In the genomic region with DNA sequence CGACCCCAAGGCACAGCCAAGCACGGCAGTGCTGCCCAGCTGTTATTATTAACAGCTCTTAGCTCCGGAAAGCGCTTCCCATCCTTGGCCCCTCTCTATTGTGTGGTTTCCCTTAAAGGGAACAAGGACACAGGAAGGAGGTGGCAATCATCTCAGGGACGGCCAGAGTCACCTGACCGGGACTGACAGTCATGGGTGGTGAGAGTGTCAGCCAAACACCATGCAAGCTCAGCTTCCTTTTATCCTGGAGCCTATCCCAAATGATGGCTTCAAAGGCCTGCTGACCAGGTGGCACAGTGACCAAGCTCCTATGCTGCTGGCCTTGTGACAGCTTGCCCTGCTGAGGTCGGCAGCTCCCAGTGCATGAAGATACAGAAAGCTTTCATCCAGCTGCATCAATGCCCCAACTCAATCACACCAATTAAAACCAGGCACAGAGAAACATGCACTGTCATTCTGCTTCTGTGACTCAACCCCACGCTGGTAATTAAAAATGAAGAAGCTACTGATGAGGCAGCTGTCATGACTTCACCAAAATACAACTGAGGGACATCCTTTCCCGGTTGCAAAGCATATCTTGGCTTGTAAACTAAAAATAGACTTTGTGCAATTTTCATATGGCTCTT, we compare ENCODE assay signal across 1 cellular context.
TF ChIP-seq lines count a peak whose summit lies in the region.

No MANE protein-coding gene starts in this region.

TF ChIP-seq in K562, 482 proteins besides CTCF, POLR2A, EP300 and RAD21 (continued from another document and continues in another):
- TF ChIP-seq, protein P1, sequence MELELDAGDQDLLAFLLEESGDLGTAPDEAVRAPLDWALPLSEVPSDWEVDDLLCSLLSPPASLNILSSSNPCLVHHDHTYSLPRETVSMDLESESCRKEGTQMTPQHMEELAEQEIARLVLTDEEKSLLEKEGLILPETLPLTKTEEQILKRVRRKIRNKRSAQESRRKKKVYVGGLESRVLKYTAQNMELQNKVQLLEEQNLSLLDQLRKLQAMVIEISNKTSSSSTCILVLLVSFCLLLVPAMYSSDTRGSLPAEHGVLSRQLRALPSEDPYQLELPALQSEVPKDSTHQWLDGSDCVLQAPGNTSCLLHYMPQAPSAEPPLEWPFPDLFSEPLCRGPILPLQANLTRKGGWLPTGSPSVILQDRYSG (tag; conservative IDR thresholded peaks at IDR 0.05; ENCODE audit: low read depth), result no peak
- TF ChIP-seq TFE3 (CRISPR knock-in tag; IDR thresholded peaks at IDR 0.05), result no peak
- TF ChIP-seq ZEB2 (IDR thresholded peaks at IDR 0.05), result peak; percentile 38
- no peak for TF ChIP-seq SREBF2 (CRISPR knock-in tag; IDR thresholded peaks at IDR 0.05)
- TF ChIP-seq CBFA2T2 (conservative IDR thresholded peaks at IDR 0.05), result 0 out of 2 replicates have a peak, but pooled peaks have one; percentile 28
- no peak for TF ChIP-seq TFAM (CRISPR knock-in tag; conservative IDR thresholded peaks at IDR 0.05)
- TF ChIP-seq GTF3C2 (IDR thresholded peaks at IDR 0.05; ENCODE audit: borderline replicate concordance, extremely low read depth, insufficient read length), result no peak
- no peak for TF ChIP-seq ATF2 (CRISPR knock-in tag; IDR thresholded peaks at IDR 0.05)
- peak; percentile 69 for TF ChIP-seq MAFF (IDR thresholded peaks at IDR 0.05; ENCODE audit: low read length)
- no peak for TF ChIP-seq CCNT2 (IDR thresholded peaks at IDR 0.05; ENCODE audit: borderline replicate concordance, extremely low read depth, insufficient read length, low read depth, low read length)
- no peak for TF ChIP-seq THRB (CRISPR knock-in tag; conservative IDR thresholded peaks at IDR 0.05)
- TF ChIP-seq KLF13 (tag; IDR thresholded peaks at IDR 0.05; ENCODE audit: borderline replicate concordance, low read depth), result no peak
- TF ChIP-seq, protein P2, sequence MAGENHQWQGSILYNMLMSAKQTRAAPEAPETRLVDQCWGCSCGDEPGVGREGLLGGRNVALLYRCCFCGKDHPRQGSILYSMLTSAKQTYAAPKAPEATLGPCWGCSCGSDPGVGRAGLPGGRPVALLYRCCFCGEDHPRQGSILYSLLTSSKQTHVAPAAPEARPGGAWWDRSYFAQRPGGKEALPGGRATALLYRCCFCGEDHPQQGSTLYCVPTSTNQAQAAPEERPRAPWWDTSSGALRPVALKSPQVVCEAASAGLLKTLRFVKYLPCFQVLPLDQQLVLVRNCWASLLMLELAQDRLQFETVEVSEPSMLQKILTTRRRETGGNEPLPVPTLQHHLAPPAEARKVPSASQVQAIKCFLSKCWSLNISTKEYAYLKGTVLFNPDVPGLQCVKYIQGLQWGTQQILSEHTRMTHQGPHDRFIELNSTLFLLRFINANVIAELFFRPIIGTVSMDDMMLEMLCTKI (IDR thresholded peaks at IDR 0.05; ENCODE audit: partially characterized antibody), result no peak
- no peak for TF ChIP-seq HOXB6 (CRISPR knock-in tag; IDR thresholded peaks at IDR 0.05; ENCODE audit: borderline replicate concordance)
- no peak for TF ChIP-seq HNRNPLL (IDR thresholded peaks at IDR 0.05; ENCODE audit: low read depth, low read length, poor library complexity, severe bottlenecking)
- TF ChIP-seq, protein P3, sequence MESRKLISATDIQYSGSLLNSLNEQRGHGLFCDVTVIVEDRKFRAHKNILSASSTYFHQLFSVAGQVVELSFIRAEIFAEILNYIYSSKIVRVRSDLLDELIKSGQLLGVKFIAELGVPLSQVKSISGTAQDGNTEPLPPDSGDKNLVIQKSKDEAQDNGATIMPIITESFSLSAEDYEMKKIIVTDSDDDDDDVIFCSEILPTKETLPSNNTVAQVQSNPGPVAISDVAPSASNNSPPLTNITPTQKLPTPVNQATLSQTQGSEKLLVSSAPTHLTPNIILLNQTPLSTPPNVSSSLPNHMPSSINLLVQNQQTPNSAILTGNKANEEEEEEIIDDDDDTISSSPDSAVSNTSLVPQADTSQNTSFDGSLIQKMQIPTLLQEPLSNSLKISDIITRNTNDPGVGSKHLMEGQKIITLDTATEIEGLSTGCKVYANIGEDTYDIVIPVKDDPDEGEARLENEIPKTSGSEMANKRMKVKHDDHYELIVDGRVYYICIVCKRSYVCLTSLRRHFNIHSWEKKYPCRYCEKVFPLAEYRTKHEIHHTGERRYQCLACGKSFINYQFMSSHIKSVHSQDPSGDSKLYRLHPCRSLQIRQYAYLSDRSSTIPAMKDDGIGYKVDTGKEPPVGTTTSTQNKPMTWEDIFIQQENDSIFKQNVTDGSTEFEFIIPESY (CRISPR knock-in tag; IDR thresholded peaks at IDR 0.05), result no peak
- no peak for TF ChIP-seq E2F5 (CRISPR knock-in tag; IDR thresholded peaks at IDR 0.05)
- no peak for TF ChIP-seq ZNF24 (IDR thresholded peaks at IDR 0.05)
- peak; percentile 92 for TF ChIP-seq MECOM (CRISPR knock-in tag; IDR thresholded peaks at IDR 0.05)
- TF ChIP-seq ZNF561 (CRISPR knock-in tag; conservative IDR thresholded peaks at IDR 0.05), result no peak
- TF ChIP-seq NEUROD1 (IDR thresholded peaks at IDR 0.05; ENCODE audit: borderline replicate concordance, low read depth, low read length, partially characterized antibody), result no peak
- no peak for TF ChIP-seq HCFC1 (IDR thresholded peaks at IDR 0.05; ENCODE audit: low read depth, low read length)
- no peak for TF ChIP-seq PCBP1 (IDR thresholded peaks at IDR 0.05; ENCODE audit: low read depth, low read length, poor library complexity, severe bottlenecking)
- no peak for TF ChIP-seq ZBTB7A (IDR thresholded peaks at IDR 0.05; ENCODE audit: borderline replicate concordance, control insufficient read depth, low read depth, low read length)
- TF ChIP-seq HDAC2 (IDR thresholded peaks at IDR 0.05), result peak; percentile 19; the same call in 1 of the 2 replicates
- TF ChIP-seq, protein P4, sequence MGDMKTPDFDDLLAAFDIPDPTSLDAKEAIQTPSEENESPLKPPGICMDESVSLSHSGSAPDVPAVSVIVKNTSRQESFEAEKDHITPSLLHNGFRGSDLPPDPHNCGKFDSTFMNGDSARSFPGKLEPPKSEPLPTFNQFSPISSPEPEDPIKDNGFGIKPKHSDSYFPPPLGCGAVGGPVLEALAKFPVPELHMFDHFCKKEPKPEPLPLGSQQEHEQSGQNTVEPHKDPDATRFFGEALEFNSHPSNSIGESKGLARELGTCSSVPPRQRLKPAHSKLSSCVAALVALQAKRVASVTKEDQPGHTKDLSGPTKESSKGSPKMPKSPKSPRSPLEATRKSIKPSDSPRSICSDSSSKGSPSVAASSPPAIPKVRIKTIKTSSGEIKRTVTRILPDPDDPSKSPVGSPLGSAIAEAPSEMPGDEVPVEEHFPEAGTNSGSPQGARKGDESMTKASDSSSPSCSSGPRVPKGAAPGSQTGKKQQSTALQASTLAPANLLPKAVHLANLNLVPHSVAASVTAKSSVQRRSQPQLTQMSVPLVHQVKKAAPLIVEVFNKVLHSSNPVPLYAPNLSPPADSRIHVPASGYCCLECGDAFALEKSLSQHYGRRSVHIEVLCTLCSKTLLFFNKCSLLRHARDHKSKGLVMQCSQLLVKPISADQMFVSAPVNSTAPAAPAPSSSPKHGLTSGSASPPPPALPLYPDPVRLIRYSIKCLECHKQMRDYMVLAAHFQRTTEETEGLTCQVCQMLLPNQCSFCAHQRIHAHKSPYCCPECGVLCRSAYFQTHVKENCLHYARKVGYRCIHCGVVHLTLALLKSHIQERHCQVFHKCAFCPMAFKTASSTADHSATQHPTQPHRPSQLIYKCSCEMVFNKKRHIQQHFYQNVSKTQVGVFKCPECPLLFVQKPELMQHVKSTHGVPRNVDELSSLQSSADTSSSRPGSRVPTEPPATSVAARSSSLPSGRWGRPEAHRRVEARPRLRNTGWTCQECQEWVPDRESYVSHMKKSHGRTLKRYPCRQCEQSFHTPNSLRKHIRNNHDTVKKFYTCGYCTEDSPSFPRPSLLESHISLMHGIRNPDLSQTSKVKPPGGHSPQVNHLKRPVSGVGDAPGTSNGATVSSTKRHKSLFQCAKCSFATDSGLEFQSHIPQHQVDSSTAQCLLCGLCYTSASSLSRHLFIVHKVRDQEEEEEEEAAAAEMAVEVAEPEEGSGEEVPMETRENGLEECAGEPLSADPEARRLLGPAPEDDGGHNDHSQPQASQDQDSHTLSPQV (IDR thresholded peaks at IDR 0.05), result peak; percentile 70
- TF ChIP-seq ZNF347 (CRISPR knock-in tag; IDR thresholded peaks at IDR 0.05; ENCODE audit: low read depth), result no peak
- no peak for TF ChIP-seq PML (IDR thresholded peaks at IDR 0.05; ENCODE audit: low read length)
- no peak for TF ChIP-seq SRSF7 (optimal IDR thresholded peaks at IDR 0.05; ENCODE audit: low read depth, low read length)
- TF ChIP-seq U2AF1 (optimal IDR thresholded peaks at IDR 0.05; ENCODE audit: low read depth, low read length), result no peak
- TF ChIP-seq, protein P5, sequence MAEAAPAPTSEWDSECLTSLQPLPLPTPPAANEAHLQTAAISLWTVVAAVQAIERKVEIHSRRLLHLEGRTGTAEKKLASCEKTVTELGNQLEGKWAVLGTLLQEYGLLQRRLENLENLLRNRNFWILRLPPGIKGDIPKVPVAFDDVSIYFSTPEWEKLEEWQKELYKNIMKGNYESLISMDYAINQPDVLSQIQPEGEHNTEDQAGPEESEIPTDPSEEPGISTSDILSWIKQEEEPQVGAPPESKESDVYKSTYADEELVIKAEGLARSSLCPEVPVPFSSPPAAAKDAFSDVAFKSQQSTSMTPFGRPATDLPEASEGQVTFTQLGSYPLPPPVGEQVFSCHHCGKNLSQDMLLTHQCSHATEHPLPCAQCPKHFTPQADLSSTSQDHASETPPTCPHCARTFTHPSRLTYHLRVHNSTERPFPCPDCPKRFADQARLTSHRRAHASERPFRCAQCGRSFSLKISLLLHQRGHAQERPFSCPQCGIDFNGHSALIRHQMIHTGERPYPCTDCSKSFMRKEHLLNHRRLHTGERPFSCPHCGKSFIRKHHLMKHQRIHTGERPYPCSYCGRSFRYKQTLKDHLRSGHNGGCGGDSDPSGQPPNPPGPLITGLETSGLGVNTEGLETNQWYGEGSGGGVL (CRISPR knock-in tag; IDR thresholded peaks at IDR 0.05), result no peak
- no peak for TF ChIP-seq HNRNPK (IDR thresholded peaks at IDR 0.05; ENCODE audit: low read depth, low read length, poor library complexity, severe bottlenecking)
- TF ChIP-seq, protein P6, sequence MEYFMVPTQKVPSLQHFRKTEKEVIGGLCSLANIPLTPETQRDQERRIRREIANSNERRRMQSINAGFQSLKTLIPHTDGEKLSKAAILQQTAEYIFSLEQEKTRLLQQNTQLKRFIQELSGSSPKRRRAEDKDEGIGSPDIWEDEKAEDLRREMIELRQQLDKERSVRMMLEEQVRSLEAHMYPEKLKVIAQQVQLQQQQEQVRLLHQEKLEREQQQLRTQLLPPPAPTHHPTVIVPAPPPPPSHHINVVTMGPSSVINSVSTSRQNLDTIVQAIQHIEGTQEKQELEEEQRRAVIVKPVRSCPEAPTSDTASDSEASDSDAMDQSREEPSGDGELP (CRISPR knock-in tag; IDR thresholded peaks at IDR 0.05; ENCODE audit: borderline replicate concordance), result peak; percentile 55
- TF ChIP-seq SRSF9 (IDR thresholded peaks at IDR 0.05; ENCODE audit: borderline replicate concordance, low read depth, low read length), result no peak
- TF ChIP-seq RBM34 (IDR thresholded peaks at IDR 0.05; ENCODE audit: borderline replicate concordance, insufficient read depth, low read length), result no peak
